In genomic region chr10:87861953-87862643, GRCh38 we compare ENCODE assay signal across 2 cellular contexts.
TF ChIP-seq lines count a peak whose summit lies in the region.

No MANE protein-coding gene starts in this region.

TF ChIP-seq in IMR-90, 13 proteins besides CTCF, POLR2A, EP300 and RAD21:
- TF ChIP-seq FOS (IDR thresholded peaks at IDR 0.05; ENCODE audit: low read depth, low read length) (0 out of 2 replicates have a peak, but pooled peaks have one; percentile 29), USF2 (IDR thresholded peaks at IDR 0.05; ENCODE audit: low read depth, low read length) (peak; percentile 91), RFX5 (IDR thresholded peaks at IDR 0.05; ENCODE audit: low read depth, low read length) (peak; percentile 34; the same call in 1 of the 2 replicates), MAZ (IDR thresholded peaks at IDR 0.05; ENCODE audit: borderline replicate concordance, low read depth, low read length) (peak; percentile 93), CHD1 (IDR thresholded peaks at IDR 0.05; ENCODE audit: low read depth, low read length) (no peak), MXI1 (IDR thresholded peaks at IDR 0.05; ENCODE audit: borderline replicate concordance, low read depth, low read length) (no peak), BHLHE40 (IDR thresholded peaks at IDR 0.05; ENCODE audit: low read depth, low read length) (peak; percentile 96), CEBPB (IDR thresholded peaks at IDR 0.05; ENCODE audit: low read depth, low read length) (no peak), RCOR1 (IDR thresholded peaks at IDR 0.05; ENCODE audit: insufficient replicate concordance, low read length) (peak; percentile 38), SMC3 (IDR thresholded peaks at IDR 0.05; ENCODE audit: low read depth, low read length) (no peak)

TF ChIP-seq in SK-N-SH, 30 proteins besides CTCF, POLR2A, EP300 and RAD21:
- TF ChIP-seq GABPA (IDR thresholded peaks at IDR 0.05; ENCODE audit: low read depth) (no peak; the same call in 1 of the 2 replicates), ZBTB33 (IDR thresholded peaks at IDR 0.05; ENCODE audit: borderline replicate concordance, low read depth) (no peak), RCOR1 (IDR thresholded peaks at IDR 0.05; ENCODE audit: low read length) (peak; percentile 54; the same call in 1 of the 2 replicates), SMC3 (IDR thresholded peaks at IDR 0.05; ENCODE audit: low read depth, low read length) (peak; percentile 35; the same call in 1 of the 2 replicates), MEF2A (IDR thresholded peaks at IDR 0.05; ENCODE audit: borderline replicate concordance, low read depth) (no peak), TCF12 (IDR thresholded peaks at IDR 0.05) (peak; percentile 53; the same call in 1 of the 2 replicates), RFX5 (IDR thresholded peaks at IDR 0.05; ENCODE audit: low read length) (peak; percentile 67; the same call in 1 of the 2 replicates), FOXJ3 (CRISPR knock-in tag; IDR thresholded peaks at IDR 0.05) (no peak), POLR2AphosphoS5 (IDR thresholded peaks at IDR 0.05; ENCODE audit: low read depth, low read length) (peak; percentile 66; the same call in 1 of the 2 replicates), FOXM1 (IDR thresholded peaks at IDR 0.05; ENCODE audit: low read depth) (peak; percentile 58; the same call in 1 of the 2 replicates), REST (IDR thresholded peaks at IDR 0.05; ENCODE audit: low read depth, low read length) (peak; percentile 50; the same call in 1 of the 2 replicates), PBX3 (IDR thresholded peaks at IDR 0.05) (peak; percentile 74), FOSL2 (IDR thresholded peaks at IDR 0.05; ENCODE audit: borderline replicate concordance, low read depth) (peak; percentile 26; the same call in 1 of the 2 replicates), USF1 (IDR thresholded peaks at IDR 0.05; ENCODE audit: borderline replicate concordance, low read depth) (peak; percentile 93), TAF1 (IDR thresholded peaks at IDR 0.05; ENCODE audit: borderline replicate concordance, low read depth, low read length) (peak; percentile 96), CHD2 (IDR thresholded peaks at IDR 0.05; ENCODE audit: low read length, partially characterized antibody) (peak; percentile 94), USF2 (IDR thresholded peaks at IDR 0.05; ENCODE audit: borderline replicate concordance, low read depth, low read length) (peak; percentile 42; the same call in 1 of the 2 replicates), MAX (IDR thresholded peaks at IDR 0.05; ENCODE audit: low read depth) (peak; percentile 71), IRF3 (IDR thresholded peaks at IDR 0.05; ENCODE audit: low read depth, low read length) (no peak), NRF1 (IDR thresholded peaks at IDR 0.05; ENCODE audit: low read depth, low read length) (no peak), GATA2 (CRISPR knock-in tag; IDR thresholded peaks at IDR 0.05) (peak; percentile 46), YY1 (IDR thresholded peaks at IDR 0.05; ENCODE audit: low read depth) (peak; percentile 80), TEAD4 (IDR thresholded peaks at IDR 0.05; ENCODE audit: borderline replicate concordance, insufficient read depth) (no peak), MXI1 (IDR thresholded peaks at IDR 0.05; ENCODE audit: low read depth, low read length) (no peak), ELF1 (IDR thresholded peaks at IDR 0.05) (no peak), RXRA (IDR thresholded peaks at IDR 0.05; ENCODE audit: borderline replicate concordance, low read depth) (no peak), SIN3A (IDR thresholded peaks at IDR 0.05; ENCODE audit: borderline replicate concordance, low read depth, low read length) (peak; percentile 81), NFIC (IDR thresholded peaks at IDR 0.05; ENCODE audit: borderline replicate concordance) (0 out of 2 replicates have a peak, but pooled peaks have one; percentile 17), EZH2phosphoT487 (IDR thresholded peaks at IDR 0.05; ENCODE audit: borderline replicate concordance, low read depth) (no peak), JUND (IDR thresholded peaks at IDR 0.05) (peak; percentile 78)
TF ChIP-seq in SK-N-SH: peak in this region for 19.
